In genomic region chr3:141386080-141386594, GRCh38 we compare ENCODE assay signal across 9 cellular contexts. TPM values are rescaled to one million over a fixed set of nuclear protein-coding genes. Genes with fewer than 3 reads are reported as not detected.
DNase-seq lines count a peak whose midpoint lies in the region; ATAC-seq and TF ChIP-seq lines count a peak whose summit lies in the region.
"Had no signal": no experiment of that assay in that cellular context is flagged by ENCODE, and none has a peak within 500 bp of the region (broad histone marks: within the 10 kb centered on the region; RNA-seq: fewer than 3 reads in every experiment).

No MANE protein-coding gene starts in this region.

- H3K27ac Mint-ChIP-seq in T-cell, result peak overlapping the region; percentile 55 to 75
- H3K27ac Mint-ChIP-seq in endothelial cell (ENCODE audit: unreplicated experiment), result no peak overlapping the region
- no peak overlapping the region for H3K27ac Mint-ChIP-seq in activated CD8-positive, alpha-beta T cell treated with anti-CD3 and anti-CD28 coated beads, Interleukin-2, amount 10 ng/mL, durations not matched to agents 7 days and 5 days

- CTCF ChIA-PET in T-cell (lab: Charles Lee), result interaction anchor here (0.6 to 2.0 kb wide), 6 partner anchors 15 to 56 kb away, joined by 3 to 9 read pairs (median 4); no protein-coding TSS in a partner anchor
- CTCF ChIA-PET in RWPE1 (lab: Yijun Ruan, JAX), result no interaction called here
- CTCF ChIA-PET in activated CD8-positive, alpha-beta T cell treated with anti-CD3 and anti-CD28 coated beads, Interleukin-2, amount 10 ng/mL, durations not matched to agents 7 days and 5 days (lab: Charles Lee), result interaction anchor here (1.0 to 2.3 kb wide), 5 partner anchors 13 to 55 kb away, joined by 3 to 8 read pairs (median 3); no protein-coding TSS in a partner anchor

- no peak for TF ChIP-seq CTCF in gastroesophageal sphincter (IDR thresholded peaks at IDR 0.05)
- TF ChIP-seq CTCF in RWPE1 (conservative IDR thresholded peaks at IDR 0.05; ENCODE audit: low read depth), result no peak
- no peak for TF ChIP-seq CTCF in endothelial cell (IDR thresholded peaks at IDR 0.05; ENCODE audit: unreplicated experiment)

- H3K36me3 ChIP-seq in gastroesophageal sphincter, result peaks cover 0 to 7% of the 10 kb centered on the region in 2 donors

- TF ChIP-seq POLR2A in gastroesophageal sphincter (IDR thresholded peaks at IDR 0.05), result no peak

- POLR2A ChIA-PET in T-cell (lab: Charles Lee) (interaction anchor here in 1 of 2 donors (0.6 kb wide), 1 partner anchor 787 kb away, joined by 3 read pairs; no protein-coding TSS in a partner anchor), RWPE1 (lab: Yijun Ruan, JAX; ENCODE audit: low non-redundant PET) (no interaction called here)
- POLR2A ChIA-PET in activated CD8-positive, alpha-beta T cell treated with anti-CD3 and anti-CD28 coated beads, Interleukin-2, amount 10 ng/mL, durations not matched to agents 7 days and 5 days (lab: Charles Lee), result no interaction called here

- DNase-seq in T-cell (no peak), substantia nigra (lab: John Stamatoyannopoulos, UW) (no peak), RWPE1 (ENCODE audit: low spot score) (no peak), endothelial cell (ENCODE audit: low spot score) (no peak)
- no peak for DNase-seq in activated CD8-positive, alpha-beta T cell treated with anti-CD3 and anti-CD28 coated beads, Interleukin-2, amount 10 ng/mL, durations not matched to agents 7 days and 5 days
- DNase-seq: mucosa of descending colon, NCI-H1417 treated with DMSO at 0.1 percent for 48 hours had no signal

- H3K27me3 Mint-ChIP-seq in T-cell (no peaks in the 10 kb centered on the region), endothelial cell (ENCODE audit: unreplicated experiment) (no peaks in the 10 kb centered on the region)
- H3K27me3 Mint-ChIP-seq in activated CD8-positive, alpha-beta T cell treated with anti-CD3 and anti-CD28 coated beads, Interleukin-2, amount 10 ng/mL, durations not matched to agents 7 days and 5 days (ENCODE audit: low read depth), result peaks cover 18% of the 10 kb centered on the region

- peak; percentile 25 for ATAC-seq in HG03432 (IDR thresholded peaks at IDR 0.05; ENCODE audit: unreplicated experiment)
- ATAC-seq in T-cell (replicated peaks in 1 of 4), result peak in 2 of 4 experiments; percentile 53 to 58
- no peak for ATAC-seq in gastroesophageal sphincter
- ATAC-seq in activated CD8-positive, alpha-beta T cell treated with anti-CD3 and anti-CD28 coated beads, Interleukin-2, amount 10 ng/mL, durations not matched to agents 7 days and 5 days, result no peak

- peak overlapping the region; percentile 3 to 61 (median 26) for H3K27ac ChIP-seq in gastroesophageal sphincter
- H3K27ac ChIP-seq in substantia nigra (ENCODE audit: low read depth, low read length, poor library complexity, severe bottlenecking), result peak overlapping the region; percentile 82
- no peak overlapping the region for H3K27ac ChIP-seq in RWPE1

- H3K4me1 ChIP-seq in gastroesophageal sphincter, result peaks cover 0 to 55% (median 6%) of the 10 kb centered on the region in 3 donors

- H3K4me1 Mint-ChIP-seq in T-cell (peaks cover 0 to 14% (median 14%) of the 10 kb centered on the region in 3 donors), endothelial cell (ENCODE audit: unreplicated experiment) (no peaks in the 10 kb centered on the region)
- H3K4me1 Mint-ChIP-seq in activated CD8-positive, alpha-beta T cell treated with anti-CD3 and anti-CD28 coated beads, Interleukin-2, amount 10 ng/mL, durations not matched to agents 7 days and 5 days (ENCODE audit: low read depth), result peaks cover 13% of the 10 kb centered on the region

- H3K9me3 ChIP-seq in gastroesophageal sphincter, result no peaks in the 10 kb centered on the region
- H3K9me3 ChIP-seq: mucosa of descending colon had no signal

- no peaks in the 10 kb centered on the region for H3K36me3 Mint-ChIP-seq in T-cell
- no peaks in the 10 kb centered on the region for H3K36me3 Mint-ChIP-seq in endothelial cell (ENCODE audit: low read depth, unreplicated experiment)
- H3K36me3 Mint-ChIP-seq in activated CD8-positive, alpha-beta T cell treated with anti-CD3 and anti-CD28 coated beads, Interleukin-2, amount 10 ng/mL, durations not matched to agents 7 days and 5 days (ENCODE audit: low read depth), result no peaks in the 10 kb centered on the region

- H3K4me3 Mint-ChIP-seq in T-cell (peak overlapping the region; percentile 56 to 76 (median 71)), endothelial cell (ENCODE audit: unreplicated experiment) (no peak overlapping the region)
- H3K4me3 Mint-ChIP-seq in activated CD8-positive, alpha-beta T cell treated with anti-CD3 and anti-CD28 coated beads, Interleukin-2, amount 10 ng/mL, durations not matched to agents 7 days and 5 days, result no peak overlapping the region

- 28 to 52% methylated on average over 5 to 6 of the region's 6 CpGs for WGBS in gastroesophageal sphincter (ENCODE audit: low coverage in 1 of 2), 2 donors

- peak overlapping the region; percentile 9 to 29 for H3K4me3 ChIP-seq in gastroesophageal sphincter
- H3K4me3 ChIP-seq: mucosa of descending colon had no signal

- no peaks in the 10 kb centered on the region for H3K27me3 ChIP-seq in gastroesophageal sphincter

- H3K9me3 Mint-ChIP-seq in T-cell (no peaks in the 10 kb centered on the region), endothelial cell (ENCODE audit: unreplicated experiment) (no peaks in the 10 kb centered on the region)
- H3K9me3 Mint-ChIP-seq in activated CD8-positive, alpha-beta T cell treated with anti-CD3 and anti-CD28 coated beads, Interleukin-2, amount 10 ng/mL, durations not matched to agents 7 days and 5 days (ENCODE audit: insufficient read depth), result no peaks in the 10 kb centered on the region

- no peak for TF ChIP-seq EP300 in gastroesophageal sphincter (IDR thresholded peaks at IDR 0.05)

RNA-seq across cellular contexts. Expression of gene ZBTB38, which starts 17.8 kb away (rescaled TPM):
- total RNA-seq in T-cell (10 to 100 TPM; 38.7 to 72.3 (median 58.2) TPM), gastroesophageal sphincter (100 to 1,000 TPM; 183 to 225 (median 203) TPM), endothelial cell (ENCODE audit: unreplicated experiment) (22.5 TPM)
- 10 to 100 TPM; 27.8 to 29.6 TPM for total RNA-seq in activated CD8-positive, alpha-beta T cell treated with anti-CD3 and anti-CD28 coated beads, Interleukin-2, amount 10 ng/mL, durations not matched to agents 7 days and 5 days

Comparison
In these comparisons a context has a peak if more than half of its experiments do, and no peak if none do; other contexts are left out.
1. H3K27ac Mint-ChIP-seq: peak in T-cell (2 of 2); none in endothelial cell (single experiment) and activated CD8-positive, alpha-beta T cell treated with anti-CD3 and anti-CD28 coated beads, Interleukin-2, amount 10 ng/mL, durations not matched to agents 7 days and 5 days (single experiment).
2. H3K4me3 Mint-ChIP-seq: peak in T-cell (3 of 3); none in endothelial cell (single experiment) and activated CD8-positive, alpha-beta T cell treated with anti-CD3 and anti-CD28 coated beads, Interleukin-2, amount 10 ng/mL, durations not matched to agents 7 days and 5 days (single experiment).